ENCODE assay signal across 1 cellular context in genomic region chr6:15058200-15059070, GRCh38.
TF ChIP-seq lines count a peak whose summit lies in the region.

No MANE protein-coding gene starts in this region.

TF ChIP-seq in K562, 482 proteins besides CTCF, POLR2A, EP300 and RAD21 (continues in another document):
- peak; percentile 35; the same call in 1 of the 2 replicates for TF ChIP-seq MBD2 (IDR thresholded peaks at IDR 0.05; ENCODE audit: borderline replicate concordance, low read depth)
- TF ChIP-seq ELK1 (CRISPR knock-in tag; IDR thresholded peaks at IDR 0.05) = no peak
- TF ChIP-seq KLF13 (tag; IDR thresholded peaks at IDR 0.05; ENCODE audit: borderline replicate concordance, low read depth) = no peak
- TF ChIP-seq, protein P1, sequence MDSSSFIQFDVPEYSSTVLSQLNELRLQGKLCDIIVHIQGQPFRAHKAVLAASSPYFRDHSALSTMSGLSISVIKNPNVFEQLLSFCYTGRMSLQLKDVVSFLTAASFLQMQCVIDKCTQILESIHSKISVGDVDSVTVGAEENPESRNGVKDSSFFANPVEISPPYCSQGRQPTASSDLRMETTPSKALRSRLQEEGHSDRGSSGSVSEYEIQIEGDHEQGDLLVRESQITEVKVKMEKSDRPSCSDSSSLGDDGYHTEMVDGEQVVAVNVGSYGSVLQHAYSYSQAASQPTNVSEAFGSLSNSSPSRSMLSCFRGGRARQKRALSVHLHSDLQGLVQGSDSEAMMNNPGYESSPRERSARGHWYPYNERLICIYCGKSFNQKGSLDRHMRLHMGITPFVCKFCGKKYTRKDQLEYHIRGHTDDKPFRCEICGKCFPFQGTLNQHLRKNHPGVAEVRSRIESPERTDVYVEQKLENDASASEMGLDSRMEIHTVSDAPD (CRISPR knock-in tag; IDR thresholded peaks at IDR 0.05) = no peak
- TF ChIP-seq ARID1B (IDR thresholded peaks at IDR 0.05) = peak; percentile 94
- TF ChIP-seq KDM1A (IDR thresholded peaks at IDR 0.05) = 0 out of 4 replicates have a peak, but pooled peaks of 1 of the 2 experiments have one; percentile 31
- no peak for TF ChIP-seq CBX5 (IDR thresholded peaks at IDR 0.05; ENCODE audit: borderline replicate concordance, low read depth)
- peak; percentile 33; the same call in 1 of the 2 replicates for TF ChIP-seq SMAD4 (CRISPR knock-in tag; conservative IDR thresholded peaks at IDR 0.05)
- TF ChIP-seq HNRNPK (IDR thresholded peaks at IDR 0.05; ENCODE audit: low read depth, low read length, poor library complexity, severe bottlenecking) = no peak
- no peak for TF ChIP-seq ZNF778 (CRISPR knock-in tag; IDR thresholded peaks at IDR 0.05)
- TF ChIP-seq ZNF282 (CRISPR knock-in tag; IDR thresholded peaks at IDR 0.05) = no peak
- peak; percentile 83 for TF ChIP-seq TEAD4 (IDR thresholded peaks at IDR 0.05; ENCODE audit: low read length)
- no peak for TF ChIP-seq TEAD4 (CRISPR knock-in tag; IDR thresholded peaks at IDR 0.05; ENCODE audit: borderline replicate concordance)
- TF ChIP-seq, protein P2, sequence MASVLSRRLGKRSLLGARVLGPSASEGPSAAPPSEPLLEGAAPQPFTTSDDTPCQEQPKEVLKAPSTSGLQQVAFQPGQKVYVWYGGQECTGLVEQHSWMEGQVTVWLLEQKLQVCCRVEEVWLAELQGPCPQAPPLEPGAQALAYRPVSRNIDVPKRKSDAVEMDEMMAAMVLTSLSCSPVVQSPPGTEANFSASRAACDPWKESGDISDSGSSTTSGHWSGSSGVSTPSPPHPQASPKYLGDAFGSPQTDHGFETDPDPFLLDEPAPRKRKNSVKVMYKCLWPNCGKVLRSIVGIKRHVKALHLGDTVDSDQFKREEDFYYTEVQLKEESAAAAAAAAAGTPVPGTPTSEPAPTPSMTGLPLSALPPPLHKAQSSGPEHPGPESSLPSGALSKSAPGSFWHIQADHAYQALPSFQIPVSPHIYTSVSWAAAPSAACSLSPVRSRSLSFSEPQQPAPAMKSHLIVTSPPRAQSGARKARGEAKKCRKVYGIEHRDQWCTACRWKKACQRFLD (CRISPR knock-in tag; IDR thresholded peaks at IDR 0.05) = peak; percentile 13; the same call in 1 of the 2 replicates
- no peak for TF ChIP-seq ETV1 (tag; conservative IDR thresholded peaks at IDR 0.05; ENCODE audit: low read depth)
- TF ChIP-seq ZNF23 (CRISPR knock-in tag; IDR thresholded peaks at IDR 0.05) = no peak
- no peak for TF ChIP-seq TCFL5 (CRISPR knock-in tag; conservative IDR thresholded peaks at IDR 0.05)
- no peak for TF ChIP-seq RBM15 (IDR thresholded peaks at IDR 0.05; ENCODE audit: insufficient read depth, low read length)
- TF ChIP-seq ZBTB33 (CRISPR knock-in tag; IDR thresholded peaks at IDR 0.05) = peak; percentile 97
- TF ChIP-seq, protein P3, sequence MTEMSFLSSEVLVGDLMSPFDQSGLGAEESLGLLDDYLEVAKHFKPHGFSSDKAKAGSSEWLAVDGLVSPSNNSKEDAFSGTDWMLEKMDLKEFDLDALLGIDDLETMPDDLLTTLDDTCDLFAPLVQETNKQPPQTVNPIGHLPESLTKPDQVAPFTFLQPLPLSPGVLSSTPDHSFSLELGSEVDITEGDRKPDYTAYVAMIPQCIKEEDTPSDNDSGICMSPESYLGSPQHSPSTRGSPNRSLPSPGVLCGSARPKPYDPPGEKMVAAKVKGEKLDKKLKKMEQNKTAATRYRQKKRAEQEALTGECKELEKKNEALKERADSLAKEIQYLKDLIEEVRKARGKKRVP (CRISPR knock-in tag; IDR thresholded peaks at IDR 0.05) = no peak
- peak; percentile 70 for TF ChIP-seq FOXJ2 (tag; IDR thresholded peaks at IDR 0.05)
- TF ChIP-seq TRIM24 (IDR thresholded peaks at IDR 0.05) = 0 out of 4 replicates have a peak, but pooled peaks of 1 of the 2 experiments have one; percentile 26
- TF ChIP-seq FUS (optimal IDR thresholded peaks at IDR 0.05; ENCODE audit: low read depth, low read length) = no peak
- TF ChIP-seq SMAD3 (CRISPR knock-in tag; conservative IDR thresholded peaks at IDR 0.05) = no peak
- peak; percentile 62; the same call in 1 of the 2 replicates for TF ChIP-seq MTA1 (IDR thresholded peaks at IDR 0.05; ENCODE audit: borderline replicate concordance)
- peak; percentile 72 for TF ChIP-seq NCOR1 (IDR thresholded peaks at IDR 0.05)
- peak; percentile 97 for TF ChIP-seq ZNF384 (IDR thresholded peaks at IDR 0.05; ENCODE audit: low read depth, low read length)
- TF ChIP-seq ZNF133 (CRISPR knock-in tag; IDR thresholded peaks at IDR 0.05) = no peak
- TF ChIP-seq RNF2 (IDR thresholded peaks at IDR 0.05) = 0 out of 2 replicates have a peak, but pooled peaks have one; percentile 17
- no peak for TF ChIP-seq MTA3 (IDR thresholded peaks at IDR 0.05; ENCODE audit: borderline replicate concordance)
- no peak for TF ChIP-seq ATF3 (IDR thresholded peaks at IDR 0.05)
- TF ChIP-seq ATF3 (CRISPR knock-in tag; conservative IDR thresholded peaks at IDR 0.05) = no peak
- TF ChIP-seq ATF1 (CRISPR knock-in tag; IDR thresholded peaks at IDR 0.05) = no peak
- TF ChIP-seq ATF1 (tag; IDR thresholded peaks at IDR 0.05) = no peak
- TF ChIP-seq PTBP1 (IDR thresholded peaks at IDR 0.05; ENCODE audit: low read depth, low read length) = no peak
- TF ChIP-seq, protein P4, sequence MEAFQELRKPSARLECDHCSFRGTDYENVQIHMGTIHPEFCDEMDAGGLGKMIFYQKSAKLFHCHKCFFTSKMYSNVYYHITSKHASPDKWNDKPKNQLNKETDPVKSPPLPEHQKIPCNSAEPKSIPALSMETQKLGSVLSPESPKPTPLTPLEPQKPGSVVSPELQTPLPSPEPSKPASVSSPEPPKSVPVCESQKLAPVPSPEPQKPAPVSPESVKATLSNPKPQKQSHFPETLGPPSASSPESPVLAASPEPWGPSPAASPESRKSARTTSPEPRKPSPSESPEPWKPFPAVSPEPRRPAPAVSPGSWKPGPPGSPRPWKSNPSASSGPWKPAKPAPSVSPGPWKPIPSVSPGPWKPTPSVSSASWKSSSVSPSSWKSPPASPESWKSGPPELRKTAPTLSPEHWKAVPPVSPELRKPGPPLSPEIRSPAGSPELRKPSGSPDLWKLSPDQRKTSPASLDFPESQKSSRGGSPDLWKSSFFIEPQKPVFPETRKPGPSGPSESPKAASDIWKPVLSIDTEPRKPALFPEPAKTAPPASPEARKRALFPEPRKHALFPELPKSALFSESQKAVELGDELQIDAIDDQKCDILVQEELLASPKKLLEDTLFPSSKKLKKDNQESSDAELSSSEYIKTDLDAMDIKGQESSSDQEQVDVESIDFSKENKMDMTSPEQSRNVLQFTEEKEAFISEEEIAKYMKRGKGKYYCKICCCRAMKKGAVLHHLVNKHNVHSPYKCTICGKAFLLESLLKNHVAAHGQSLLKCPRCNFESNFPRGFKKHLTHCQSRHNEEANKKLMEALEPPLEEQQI (IDR thresholded peaks at IDR 0.05) = no peak
- TF ChIP-seq HDAC2 (IDR thresholded peaks at IDR 0.05) = peak; percentile 57; the same call in 1 of the 2 replicates
- TF ChIP-seq, protein P5, sequence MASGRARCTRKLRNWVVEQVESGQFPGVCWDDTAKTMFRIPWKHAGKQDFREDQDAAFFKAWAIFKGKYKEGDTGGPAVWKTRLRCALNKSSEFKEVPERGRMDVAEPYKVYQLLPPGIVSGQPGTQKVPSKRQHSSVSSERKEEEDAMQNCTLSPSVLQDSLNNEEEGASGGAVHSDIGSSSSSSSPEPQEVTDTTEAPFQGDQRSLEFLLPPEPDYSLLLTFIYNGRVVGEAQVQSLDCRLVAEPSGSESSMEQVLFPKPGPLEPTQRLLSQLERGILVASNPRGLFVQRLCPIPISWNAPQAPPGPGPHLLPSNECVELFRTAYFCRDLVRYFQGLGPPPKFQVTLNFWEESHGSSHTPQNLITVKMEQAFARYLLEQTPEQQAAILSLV (tag; IDR thresholded peaks at IDR 0.05) = no peak
- peak; percentile 14 for TF ChIP-seq ASH1L (IDR thresholded peaks at IDR 0.05; ENCODE audit: borderline replicate concordance, low read depth, partially characterized antibody)
- TF ChIP-seq MEF2A (IDR thresholded peaks at IDR 0.05; ENCODE audit: control insufficient read depth, low read depth, low read length) = peak; percentile 36; the same call in 1 of the 2 replicates
- TF ChIP-seq PYGO2 (tag; IDR thresholded peaks at IDR 0.05) = peak; percentile 59; the same call in 1 of the 2 replicates
- TF ChIP-seq TCF3 (CRISPR knock-in tag; IDR thresholded peaks at IDR 0.05) = peak; percentile 70
- TF ChIP-seq CBFB (CRISPR knock-in tag; IDR thresholded peaks at IDR 0.05) = no peak
- no peak for TF ChIP-seq TEAD2 (tag; IDR thresholded peaks at IDR 0.05)
- TF ChIP-seq, protein P6, sequence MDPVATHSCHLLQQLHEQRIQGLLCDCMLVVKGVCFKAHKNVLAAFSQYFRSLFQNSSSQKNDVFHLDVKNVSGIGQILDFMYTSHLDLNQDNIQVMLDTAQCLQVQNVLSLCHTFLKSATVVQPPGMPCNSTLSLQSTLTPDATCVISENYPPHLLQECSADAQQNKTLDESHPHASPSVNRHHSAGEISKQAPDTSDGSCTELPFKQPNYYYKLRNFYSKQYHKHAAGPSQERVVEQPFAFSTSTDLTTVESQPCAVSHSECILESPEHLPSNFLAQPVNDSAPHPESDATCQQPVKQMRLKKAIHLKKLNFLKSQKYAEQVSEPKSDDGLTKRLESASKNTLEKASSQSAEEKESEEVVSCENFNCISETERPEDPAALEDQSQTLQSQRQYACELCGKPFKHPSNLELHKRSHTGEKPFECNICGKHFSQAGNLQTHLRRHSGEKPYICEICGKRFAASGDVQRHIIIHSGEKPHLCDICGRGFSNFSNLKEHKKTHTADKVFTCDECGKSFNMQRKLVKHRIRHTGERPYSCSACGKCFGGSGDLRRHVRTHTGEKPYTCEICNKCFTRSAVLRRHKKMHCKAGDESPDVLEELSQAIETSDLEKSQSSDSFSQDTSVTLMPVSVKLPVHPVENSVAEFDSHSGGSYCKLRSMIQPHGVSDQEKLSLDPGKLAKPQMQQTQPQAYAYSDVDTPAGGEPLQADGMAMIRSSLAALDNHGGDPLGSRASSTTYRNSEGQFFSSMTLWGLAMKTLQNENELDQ (CRISPR knock-in tag; IDR thresholded peaks at IDR 0.05; ENCODE audit: borderline replicate concordance) = no peak
- TF ChIP-seq SOX6 (IDR thresholded peaks at IDR 0.05) = peak; percentile 76
- TF ChIP-seq ZNF311 (CRISPR knock-in tag; IDR thresholded peaks at IDR 0.05) = no peak
- TF ChIP-seq PREB (CRISPR knock-in tag; IDR thresholded peaks at IDR 0.05) = no peak
- peak; percentile 87 for TF ChIP-seq SMARCC2 (IDR thresholded peaks at IDR 0.05; ENCODE audit: low read depth)
- TF ChIP-seq DPF2 (IDR thresholded peaks at IDR 0.05) = peak; percentile 93
- no peak for TF ChIP-seq ZKSCAN1 (IDR thresholded peaks at IDR 0.05; ENCODE audit: low read depth, low read length)
- TF ChIP-seq SRF (CRISPR knock-in tag; IDR thresholded peaks at IDR 0.05) = no peak
- peak; percentile 85 for TF ChIP-seq MTA2 (IDR thresholded peaks at IDR 0.05; ENCODE audit: low read depth)
- peak; percentile 32; the same call in 1 of the 2 replicates for TF ChIP-seq CTBP1 (IDR thresholded peaks at IDR 0.05; ENCODE audit: borderline replicate concordance)
- TF ChIP-seq ZNF644 (tag; IDR thresholded peaks at IDR 0.05; ENCODE audit: low read depth) = no peak
- peak; percentile 18; the same call in 1 of the 2 replicates for TF ChIP-seq STAT5A (IDR thresholded peaks at IDR 0.05; ENCODE audit: borderline replicate concordance, low read length)
- TF ChIP-seq MEF2D (tag; conservative IDR thresholded peaks at IDR 0.05; ENCODE audit: low read depth) = 0 out of 2 replicates have a peak, but pooled peaks have one; percentile 68
- no peak for TF ChIP-seq HCFC1 (IDR thresholded peaks at IDR 0.05; ENCODE audit: low read depth, low read length)
- TF ChIP-seq, protein P7, sequence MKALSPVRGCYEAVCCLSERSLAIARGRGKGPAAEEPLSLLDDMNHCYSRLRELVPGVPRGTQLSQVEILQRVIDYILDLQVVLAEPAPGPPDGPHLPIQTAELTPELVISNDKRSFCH (CRISPR knock-in tag; IDR thresholded peaks at IDR 0.05) = no peak
- TF ChIP-seq, protein P7 (tag; IDR thresholded peaks at IDR 0.05) = peak; percentile 70; the same call in 1 of the 2 replicates
- TF ChIP-seq SIN3A (IDR thresholded peaks at IDR 0.05; ENCODE audit: borderline replicate concordance in 2 of 2, control insufficient read depth in 1 of 2, low read depth in 2 of 2, low read length in 2 of 2) = no peak
